Comparison of ENCODE assay signal across 13 cellular contexts in the genomic region with DNA sequence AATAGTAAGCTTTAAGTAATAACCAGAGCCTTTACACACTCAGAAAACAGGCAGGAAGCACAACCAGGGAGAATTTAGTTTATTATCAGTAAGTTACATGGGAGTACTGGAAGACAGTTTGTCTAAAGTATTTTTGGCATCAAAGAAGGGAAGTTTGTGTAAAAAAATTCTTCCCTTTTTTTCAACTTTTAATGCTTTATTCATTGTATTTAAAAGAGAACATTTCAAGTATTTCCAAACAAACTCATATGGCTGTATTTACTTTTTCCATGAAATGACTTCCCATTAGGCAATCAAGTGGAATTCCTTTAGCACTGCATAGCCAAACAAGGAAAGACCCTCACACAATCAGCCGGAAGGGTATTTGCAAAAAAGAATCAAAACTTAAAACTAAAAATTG. TPM values are rescaled to one million over a fixed set of nuclear protein-coding genes. Genes with fewer than 3 reads are reported as not detected.
A peak's percentile ranks its signal among the peaks of the same experiment; 100 is the strongest.
DNase-seq lines count a peak whose midpoint lies in the region; ATAC-seq and TF ChIP-seq lines count a peak whose summit lies in the region.
"Had no signal": no experiment of that assay in that cellular context is flagged by ENCODE, and none has a peak within 500 bp of the region (broad histone marks: within the 10 kb centered on the region; RNA-seq: fewer than 3 reads in every experiment).

No MANE protein-coding gene starts in this region.

- H3K9me3 ChIP-seq in right atrium auricular region: no peaks in the 10 kb centered on the region
- H3K9me3 ChIP-seq in upper lobe of right lung: no peaks in the 10 kb centered on the region

- ATAC-seq in upper lobe of right lung (no peak), GM21576 (IDR thresholded peaks at IDR 0.05; ENCODE audit: unreplicated experiment) (no peak)

- H3K27me3 ChIP-seq in right atrium auricular region (no peaks in the 10 kb centered on the region), upper lobe of right lung (no peaks in the 10 kb centered on the region)

- peaks cover 0 to 57% of the 10 kb centered on the region in 2 donors for H3K4me1 ChIP-seq in right atrium auricular region
- peaks cover 77% of the 10 kb centered on the region for H3K4me1 ChIP-seq in upper lobe of right lung

- H3K27ac ChIP-seq in right atrium auricular region (peak overlapping the region; percentile 25 to 27), upper lobe of right lung (peak overlapping the region; percentile 78)

- DNase-seq in right atrium auricular region (ENCODE audit: low spot score) (no peak), cardiac septum (ENCODE audit: low spot score) (no peak), amniotic epithelial cell (ENCODE audit: low read depth) (peak; percentile 39), foreskin melanocyte (peak; percentile 48), upper lobe of right lung (no peak), NCI-H1930 (lab: John Stamatoyannopoulos, UW) (no peak), GM19240 (ENCODE audit: insufficient read length, low spot score) (no peak)
- DNase-seq: activated CD4-positive, CD25-positive, alpha-beta regulatory T cell; activated gamma-delta T cell; endodermal cell; immature natural killer cell; MM.1S had no signal

- H3K4me3 ChIP-seq in right atrium auricular region (no peak overlapping the region), upper lobe of right lung (no peak overlapping the region)

- intact Hi-C loops in cardiac septum (cut with DNase I) (no loop called here), upper lobe of right lung (cut with DNase I) (no loop called here)

- TF ChIP-seq CTCF in right atrium auricular region (IDR thresholded peaks at IDR 0.05): no peak
- no peak for TF ChIP-seq CTCF in upper lobe of right lung (IDR thresholded peaks at IDR 0.05)

- H3K36me3 ChIP-seq in right atrium auricular region (no peaks in the 10 kb centered on the region), upper lobe of right lung (peaks cover 14% of the 10 kb centered on the region)

RNA-seq across cellular contexts. Expression of gene RNF145, which starts 26.7 kb away (rescaled TPM):
- total RNA-seq in right atrium auricular region: 10 to 100 TPM; 18.1 to 29.9 TPM
- 25.4 TPM for total RNA-seq in cardiac septum
- 220 TPM for total RNA-seq in upper lobe of right lung

Comparison
In these comparisons a context has a peak if more than half of its experiments do, and no peak if none do; other contexts are left out.
1. DNase-seq: peak in amniotic epithelial cell (single experiment) and foreskin melanocyte (single experiment); none in right atrium auricular region (single experiment), cardiac septum (single experiment), upper lobe of right lung (single experiment), NCI-H1930 (0 of 2) and GM19240 (single experiment).